In genomic region chr3:17187589-17188184, GRCh38 we compare ENCODE assay signal across 17 cellular contexts.
DNase-seq lines count a peak whose midpoint lies in the region; FAIRE-seq and TF ChIP-seq lines count a peak whose summit lies in the region.
"Had no signal": no experiment of that assay in that cellular context is flagged by ENCODE, and none has a peak within 500 bp of the region (broad histone marks: within the 10 kb centered on the region; RNA-seq: fewer than 3 reads in every experiment).

No MANE protein-coding gene starts in this region.

- no peaks in the 10 kb centered on the region for H3K27me3 Mint-ChIP-seq in HFFc6 (ENCODE audit: insufficient read depth)
- H3K27me3 Mint-ChIP-seq: CD4-positive, CD25-positive, alpha-beta regulatory T cell had no signal

- H3K9me3 ChIP-seq in HUES48 (ENCODE audit: control insufficient read depth, insufficient read depth, low read length) (no peaks in the 10 kb centered on the region), skeletal muscle tissue (ENCODE audit: control insufficient read depth in 3 of 3, low read length in 3 of 3) (no peaks in the 10 kb centered on the region)

- TF ChIP-seq POLR2A in GM12891 (IDR thresholded peaks at IDR 0.05; ENCODE audit: low read depth, low read length), result no peak

- H3K27me3 ChIP-seq in HUES48 (ENCODE audit: control insufficient read depth, insufficient read depth, low read length) (no peaks in the 10 kb centered on the region), skeletal muscle tissue (ENCODE audit: control insufficient read depth in 3 of 3, insufficient read depth in 3 of 3, low read length in 3 of 3) (no peaks in the 10 kb centered on the region)

- H3K4me1 Mint-ChIP-seq in HFFc6 (ENCODE audit: low read depth), result peaks cover 11% of the 10 kb centered on the region

- H3K4me3 ChIP-seq in HUES48 (ENCODE audit: low read depth, low read length) (no peak overlapping the region), skeletal muscle tissue (ENCODE audit: low read length in 3 of 3) (no peak overlapping the region)
- H3K4me3 ChIP-seq: GM23248 had no signal

- H3K36me3 ChIP-seq in HUES48 (ENCODE audit: control insufficient read depth, insufficient read depth, low read length), result no peaks in the 10 kb centered on the region
- peaks cover 0 to 4% (median 0%) of the 10 kb centered on the region in 3 donors for H3K36me3 ChIP-seq in skeletal muscle tissue (ENCODE audit: control insufficient read depth in 3 of 3, insufficient read depth in 3 of 3, low read length in 3 of 3)

- peaks cover 6% of the 10 kb centered on the region; the same call in 1 of the 2 replicates for H3K36me3 Mint-ChIP-seq in HFFc6 (ENCODE audit: low read depth)

- H3K4me3 Mint-ChIP-seq in HFFc6, result no peak overlapping the region
- H3K4me3 Mint-ChIP-seq: CD4-positive, CD25-positive, alpha-beta regulatory T cell had no signal

- no peak overlapping the region for H3K27ac Mint-ChIP-seq in HFFc6
- H3K27ac Mint-ChIP-seq: CD4-positive, CD25-positive, alpha-beta regulatory T cell had no signal

- no peaks in the 10 kb centered on the region for H3K9me3 Mint-ChIP-seq in HFFc6

- peaks cover 29% of the 10 kb centered on the region for H3K4me1 ChIP-seq in HUES48 (ENCODE audit: control insufficient read depth, insufficient read depth, low read length)
- H3K4me1 ChIP-seq in skeletal muscle tissue (ENCODE audit: control insufficient read depth in 3 of 3, insufficient read depth in 3 of 3, low read length in 3 of 3), result peaks cover 13 to 26% (median 17%) of the 10 kb centered on the region in 3 donors

- FAIRE-seq in GM12891 (lab: Jason Lieb, UNC), result peak; percentile 72

- peak overlapping the region; percentile 21 for H3K27ac ChIP-seq in HUES48 (ENCODE audit: low read depth, low read length)
- peak overlapping the region; percentile 18 for H3K27ac ChIP-seq in caudate nucleus (ENCODE audit: low read depth, low read length)
- peak overlapping the region; percentile 45 for H3K27ac ChIP-seq in skeletal muscle tissue (ENCODE audit: low read depth, low read length)
- H3K27ac ChIP-seq: GM23248 had no signal

- TF ChIP-seq CTCF in HFFc6 (IDR thresholded peaks at IDR 0.05), result no peak

- H3K9ac ChIP-seq in HUES48 (ENCODE audit: low read depth, low read length) (no peak overlapping the region), skeletal muscle tissue (ENCODE audit: low read depth in 1 of 3, low read length in 3 of 3) (no peak overlapping the region)
- H3K9ac ChIP-seq: GM23248 had no signal

- DNase-seq in GM12891 (ENCODE audit: insufficient read length, low spot score), result no peak
- no peak for DNase-seq in caudate nucleus (lab: John Stamatoyannopoulos, UW)
- no peak for DNase-seq in HFFc6
- DNase-seq in NCI-H1417 (lab: John Stamatoyannopoulos, UW), result no peak
- no peak for DNase-seq in activated naive CD4-positive, alpha-beta T cell treated with anti-CD3 and anti-CD28 coated beads, Interleukin-2, amount 50 U/mL, for 16 hours
- DNase-seq: CD4-positive, CD25-positive, alpha-beta regulatory T cell; DMS79; GM23248; IMR-90; Kasumi-1; MM.1S; NCI-H1105; NCI-H187; NCI-H345; NCI-H69 had no signal

TF ChIP-seq in GM12891, 5 proteins besides CTCF, POLR2A, EP300 and RAD21:
- TF ChIP-seq POU2F2 (IDR thresholded peaks at IDR 0.05; ENCODE audit: low read depth, low read length), result no peak
TF ChIP-seq in GM12891: peak in this region for 0.
